Comparison of ENCODE assay signal across 2 cellular contexts in genomic region chr11:64762277-64762915, GRCh38.
TF ChIP-seq lines count a peak whose summit lies in the region.

No MANE protein-coding gene starts in this region.

TF ChIP-seq in HEK293, 187 proteins besides CTCF, POLR2A, EP300 and RAD21 (continues in another document):
- peak; percentile 80 for TF ChIP-seq PRDM1 (tag by site-specific recombination; IDR thresholded peaks at IDR 0.05)
- TF ChIP-seq ZNF366 (tag by site-specific recombination; conservative IDR thresholded peaks at IDR 0.05): peak; percentile 40; the same call in 1 of the 2 replicates
- peak; percentile 47; the same call in 1 of the 2 replicates for TF ChIP-seq OSR2 (tag by site-specific recombination; IDR thresholded peaks at IDR 0.05)
- peak; percentile 58; the same call in 1 of the 2 replicates for TF ChIP-seq KLF10 (tag by site-specific recombination; IDR thresholded peaks at IDR 0.05)
- TF ChIP-seq KLF1 (tag by site-specific recombination; IDR thresholded peaks at IDR 0.05): peak; percentile 63
- no peak for TF ChIP-seq BCL11A (tag by site-specific recombination; IDR thresholded peaks at IDR 0.05; ENCODE audit: low read depth)
- no peak for TF ChIP-seq ZNF791 (tag by site-specific recombination; IDR thresholded peaks at IDR 0.05)
- TF ChIP-seq WT1 (tag by site-specific recombination; IDR thresholded peaks at IDR 0.05): 0 out of 2 replicates have a peak, but pooled peaks have one; percentile 40
- no peak for TF ChIP-seq ZNF549 (tag by site-specific recombination; IDR thresholded peaks at IDR 0.05)
- peak; percentile 32; the same call in 1 of the 2 replicates for TF ChIP-seq ZNF394 (tag by site-specific recombination; IDR thresholded peaks at IDR 0.05; ENCODE audit: borderline replicate concordance)
- TF ChIP-seq ZNF423 (tag by site-specific recombination; IDR thresholded peaks at IDR 0.05): peak; percentile 42; the same call in 1 of the 2 replicates
- no peak for TF ChIP-seq SCRT1 (tag by site-specific recombination; IDR thresholded peaks at IDR 0.05; ENCODE audit: borderline replicate concordance)
- TF ChIP-seq ZNF404 (tag by site-specific recombination; IDR thresholded peaks at IDR 0.05): no peak
- TF ChIP-seq ZNF639 (tag by site-specific recombination; IDR thresholded peaks at IDR 0.05): no peak
- TF ChIP-seq ATF2 (tag by site-specific recombination; IDR thresholded peaks at IDR 0.05; ENCODE audit: low read depth): no peak
- TF ChIP-seq ZNF18 (tag by site-specific recombination; IDR thresholded peaks at IDR 0.05): peak; percentile 67; the same call in 1 of the 2 replicates
- no peak for TF ChIP-seq ZXDB (tag by site-specific recombination; IDR thresholded peaks at IDR 0.05)
- no peak for TF ChIP-seq ZNF473 (tag by site-specific recombination; IDR thresholded peaks at IDR 0.05)
- no peak for TF ChIP-seq ZNF16 (tag by site-specific recombination; IDR thresholded peaks at IDR 0.05; ENCODE audit: low read depth)
- no peak for TF ChIP-seq ZNF155 (tag by site-specific recombination; IDR thresholded peaks at IDR 0.05)
- no peak for TF ChIP-seq ZNF280D (tag by site-specific recombination; IDR thresholded peaks at IDR 0.05)
- TF ChIP-seq ZNF600 (tag by site-specific recombination; IDR thresholded peaks at IDR 0.05): peak; percentile 42; the same call in 1 of the 2 replicates
- no peak for TF ChIP-seq YY2 (tag by site-specific recombination; IDR thresholded peaks at IDR 0.05)
- no peak for TF ChIP-seq ZSCAN16 (tag by site-specific recombination; IDR thresholded peaks at IDR 0.05)

TF ChIP-seq in K562, 482 proteins besides CTCF, POLR2A, EP300 and RAD21:
- TF ChIP-seq SUPT5H (IDR thresholded peaks at IDR 0.05): peak; percentile 77
- TF ChIP-seq CHCHD3 (CRISPR knock-in tag; IDR thresholded peaks at IDR 0.05): 0 out of 2 replicates have a peak, but pooled peaks have one; percentile 11
- no peak for TF ChIP-seq XRCC4 (IDR thresholded peaks at IDR 0.05; ENCODE audit: extremely low read depth, insufficient read depth, insufficient read length)
- TF ChIP-seq POLR2G (IDR thresholded peaks at IDR 0.05; ENCODE audit: low read depth, low read length): 0 out of 2 replicates have a peak, but pooled peaks have one; percentile 9
- no peak for TF ChIP-seq ZBTB5 (IDR thresholded peaks at IDR 0.05)
- no peak for TF ChIP-seq SMARCA5 (IDR thresholded peaks at IDR 0.05)
- peak; percentile 60; the same call in 1 of the 2 replicates for TF ChIP-seq POLR2AphosphoS2 (IDR thresholded peaks at IDR 0.05; ENCODE audit: low read length)
- no peak for TF ChIP-seq ZNF778 (CRISPR knock-in tag; IDR thresholded peaks at IDR 0.05)
- peak; percentile 15 for TF ChIP-seq E2F8 (IDR thresholded peaks at IDR 0.05; ENCODE audit: low read depth, partially characterized antibody)
- TF ChIP-seq BCLAF1 (IDR thresholded peaks at IDR 0.05; ENCODE audit: borderline replicate concordance in 1 of 2, control insufficient read depth in 1 of 2, low read depth in 2 of 2, low read length in 1 of 2): 0 out of 4 replicates have a peak, but pooled peaks of 1 of the 2 experiments have one; percentile 30
- TF ChIP-seq POLR2AphosphoS5 (IDR thresholded peaks at IDR 0.05; ENCODE audit: control insufficient read depth, insufficient read depth, low read depth, low read length): peak; percentile 19; the same call in 1 of the 2 replicates
- peak; percentile 53 for TF ChIP-seq POLR2B (IDR thresholded peaks at IDR 0.05; ENCODE audit: low read depth, partially characterized antibody)
- TF ChIP-seq RBM22 (IDR thresholded peaks at IDR 0.05; ENCODE audit: low read depth, low read length, poor library complexity, severe bottlenecking): peak; percentile 64
- TF ChIP-seq TRIM24 (IDR thresholded peaks at IDR 0.05): no peak
- TF ChIP-seq SIRT6 (IDR thresholded peaks at IDR 0.05; ENCODE audit: low read depth, low read length): peak; percentile 47
- TF ChIP-seq NBN (IDR thresholded peaks at IDR 0.05; ENCODE audit: low read depth): no peak
- TF ChIP-seq ZNF717 (CRISPR knock-in tag; IDR thresholded peaks at IDR 0.05): no peak
TF ChIP-seq in K562: peak in this region for 10.
